Comparison of ENCODE assay signal across 1 cellular context in the genomic region with DNA sequence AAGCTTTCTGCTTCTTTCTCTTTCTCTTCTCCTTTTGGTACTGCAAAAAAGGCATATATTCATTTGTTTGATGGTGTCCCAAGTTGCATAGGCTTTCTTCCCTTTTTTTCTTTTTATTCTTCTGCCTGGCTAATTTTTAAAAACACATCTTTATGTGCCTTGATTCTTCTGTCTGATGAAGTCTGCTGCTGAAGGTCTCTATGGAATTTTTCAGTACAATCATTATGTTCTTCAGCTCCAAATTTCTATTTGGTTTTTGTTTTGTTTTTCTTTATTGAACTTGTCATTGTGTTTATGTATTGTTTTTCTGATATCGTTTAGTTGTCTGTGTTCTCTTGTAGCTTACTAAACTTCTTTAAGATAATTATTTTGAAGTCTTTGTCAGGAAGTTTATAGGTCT.
A peak's percentile ranks its signal among the peaks of the same experiment; 100 is the strongest.
TF ChIP-seq lines count a peak whose summit lies in the region.

No MANE protein-coding gene starts in this region.

TF ChIP-seq in K562, 482 proteins besides CTCF, POLR2A, EP300 and RAD21 (continued from another document):
- no peak for TF ChIP-seq REST (CRISPR knock-in tag; IDR thresholded peaks at IDR 0.05; ENCODE audit: low read depth)
- TF ChIP-seq MGA (IDR thresholded peaks at IDR 0.05), result no peak
- TF ChIP-seq ZC3H11A (IDR thresholded peaks at IDR 0.05; ENCODE audit: low read depth, low read length), result no peak
- TF ChIP-seq CXXC5 (CRISPR knock-in tag; IDR thresholded peaks at IDR 0.05), result no peak
- no peak for TF ChIP-seq ARID1B (IDR thresholded peaks at IDR 0.05)
- TF ChIP-seq ZNF696 (CRISPR knock-in tag; conservative IDR thresholded peaks at IDR 0.05), result no peak
- TF ChIP-seq SREBF2 (CRISPR knock-in tag; IDR thresholded peaks at IDR 0.05), result no peak
- TF ChIP-seq ZNF217 (CRISPR knock-in tag; IDR thresholded peaks at IDR 0.05), result no peak
- TF ChIP-seq, protein P1, sequence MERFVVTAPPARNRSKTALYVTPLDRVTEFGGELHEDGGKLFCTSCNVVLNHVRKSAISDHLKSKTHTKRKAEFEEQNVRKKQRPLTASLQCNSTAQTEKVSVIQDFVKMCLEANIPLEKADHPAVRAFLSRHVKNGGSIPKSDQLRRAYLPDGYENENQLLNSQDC (CRISPR knock-in tag; IDR thresholded peaks at IDR 0.05), result no peak
- TF ChIP-seq, protein P2, sequence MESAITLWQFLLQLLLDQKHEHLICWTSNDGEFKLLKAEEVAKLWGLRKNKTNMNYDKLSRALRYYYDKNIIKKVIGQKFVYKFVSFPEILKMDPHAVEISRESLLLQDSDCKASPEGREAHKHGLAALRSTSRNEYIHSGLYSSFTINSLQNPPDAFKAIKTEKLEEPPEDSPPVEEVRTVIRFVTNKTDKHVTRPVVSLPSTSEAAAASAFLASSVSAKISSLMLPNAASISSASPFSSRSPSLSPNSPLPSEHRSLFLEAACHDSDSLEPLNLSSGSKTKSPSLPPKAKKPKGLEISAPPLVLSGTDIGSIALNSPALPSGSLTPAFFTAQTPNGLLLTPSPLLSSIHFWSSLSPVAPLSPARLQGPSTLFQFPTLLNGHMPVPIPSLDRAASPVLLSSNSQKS (CRISPR knock-in tag; IDR thresholded peaks at IDR 0.05), result no peak
- TF ChIP-seq PML (IDR thresholded peaks at IDR 0.05; ENCODE audit: low read length), result no peak
- peak; percentile 71; the same call in 1 of the 2 replicates for TF ChIP-seq HLTF (IDR thresholded peaks at IDR 0.05)
- no peak for TF ChIP-seq ID3 (CRISPR knock-in tag; IDR thresholded peaks at IDR 0.05)
- TF ChIP-seq ID3 (tag; IDR thresholded peaks at IDR 0.05), result no peak
- TF ChIP-seq ZNF280B (CRISPR knock-in tag; IDR thresholded peaks at IDR 0.05), result peak; percentile 73; the same call in 1 of the 2 replicates
- TF ChIP-seq CHD2 (IDR thresholded peaks at IDR 0.05; ENCODE audit: low read depth, low read length), result no peak
- TF ChIP-seq ZNF232 (CRISPR knock-in tag; IDR thresholded peaks at IDR 0.05), result no peak
- TF ChIP-seq ZNF146 (CRISPR knock-in tag; IDR thresholded peaks at IDR 0.05; ENCODE audit: unreplicated experiment), result no peak
- TF ChIP-seq CBX1 (IDR thresholded peaks at IDR 0.05; ENCODE audit: low read depth), result no peak
- peak; percentile 71 for TF ChIP-seq ZNF280A (IDR thresholded peaks at IDR 0.05; ENCODE audit: low read depth, partially characterized antibody)
- TF ChIP-seq RBM14 (IDR thresholded peaks at IDR 0.05; ENCODE audit: borderline replicate concordance, insufficient read depth, low read depth, low read length), result no peak
- TF ChIP-seq, protein P3, sequence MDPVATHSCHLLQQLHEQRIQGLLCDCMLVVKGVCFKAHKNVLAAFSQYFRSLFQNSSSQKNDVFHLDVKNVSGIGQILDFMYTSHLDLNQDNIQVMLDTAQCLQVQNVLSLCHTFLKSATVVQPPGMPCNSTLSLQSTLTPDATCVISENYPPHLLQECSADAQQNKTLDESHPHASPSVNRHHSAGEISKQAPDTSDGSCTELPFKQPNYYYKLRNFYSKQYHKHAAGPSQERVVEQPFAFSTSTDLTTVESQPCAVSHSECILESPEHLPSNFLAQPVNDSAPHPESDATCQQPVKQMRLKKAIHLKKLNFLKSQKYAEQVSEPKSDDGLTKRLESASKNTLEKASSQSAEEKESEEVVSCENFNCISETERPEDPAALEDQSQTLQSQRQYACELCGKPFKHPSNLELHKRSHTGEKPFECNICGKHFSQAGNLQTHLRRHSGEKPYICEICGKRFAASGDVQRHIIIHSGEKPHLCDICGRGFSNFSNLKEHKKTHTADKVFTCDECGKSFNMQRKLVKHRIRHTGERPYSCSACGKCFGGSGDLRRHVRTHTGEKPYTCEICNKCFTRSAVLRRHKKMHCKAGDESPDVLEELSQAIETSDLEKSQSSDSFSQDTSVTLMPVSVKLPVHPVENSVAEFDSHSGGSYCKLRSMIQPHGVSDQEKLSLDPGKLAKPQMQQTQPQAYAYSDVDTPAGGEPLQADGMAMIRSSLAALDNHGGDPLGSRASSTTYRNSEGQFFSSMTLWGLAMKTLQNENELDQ (CRISPR knock-in tag; IDR thresholded peaks at IDR 0.05; ENCODE audit: borderline replicate concordance), result no peak
- TF ChIP-seq ZNF384 (IDR thresholded peaks at IDR 0.05; ENCODE audit: low read depth, low read length), result no peak
TF ChIP-seq in K562: peak in this region for 5.
